ENCODE assay signal across 19 cellular contexts in the genomic region with DNA sequence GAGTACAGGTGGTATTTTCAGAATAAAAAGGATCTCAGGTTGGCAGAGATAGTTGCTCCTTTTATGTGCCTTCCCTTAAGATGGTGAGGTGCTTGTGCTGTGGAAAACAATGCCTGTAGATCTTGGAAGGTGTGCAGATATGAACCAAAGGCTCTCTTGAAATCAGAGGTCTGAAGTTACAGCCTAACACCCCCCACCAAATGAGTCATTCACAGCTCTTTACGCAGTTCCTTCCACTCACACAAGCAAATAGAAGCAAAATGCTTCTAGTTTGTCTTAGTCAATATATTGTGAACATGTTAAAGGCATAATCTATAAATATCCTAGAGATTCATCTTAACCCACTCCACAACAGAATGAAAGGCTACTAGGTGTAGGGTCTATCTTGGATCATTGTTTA.
"Had no signal": no experiment of that assay in that cellular context is flagged by ENCODE, and none has a peak within 500 bp of the region (broad histone marks: within the 10 kb centered on the region; RNA-seq: fewer than 3 reads in every experiment).

No MANE protein-coding gene starts in this region.

- H3K79me2 ChIP-seq: parathyroid adenoma had no signal

- H3K4me3 ChIP-seq: dorsolateral prefrontal cortex, esophagus muscularis mucosa, lung, thoracic aorta, uterus had no signal

- H3K27ac Mint-ChIP-seq: activated CD8-positive, alpha-beta memory T cell treated with anti-CD3 and anti-CD28 coated beads, Interleukin-2, amount 10 ng/mL, durations not matched to agents 7 days and 5 days; activated naive CD4-positive, alpha-beta T cell treated with anti-CD3 and anti-CD28 coated beads, Interleukin-2, amount 50 U/mL, for 72 hours; naive B cell; stimulated activated naive CD8-positive, alpha-beta T cell treated with anti-CD3 and anti-CD28 coated beads, Interleukin-15, amount 100 ng/mL, for 72 hours had no signal

- H3K9me3 Mint-ChIP-seq: activated naive CD4-positive, alpha-beta T cell treated with anti-CD3 and anti-CD28 coated beads, Interleukin-2, amount 50 U/mL, for 72 hours; activated T-cell treated with anti-CD3 and anti-CD28 coated beads, Interleukin-2, amount 50 U/mL, for 4 hours; stimulated activated naive CD8-positive, alpha-beta T cell treated with anti-CD3 and anti-CD28 coated beads, Interleukin-15, amount 100 ng/mL, for 72 hours had no signal

- H3K4me1 ChIP-seq: esophagus muscularis mucosa, parathyroid adenoma, uterus had no signal

- H3K27ac ChIP-seq: dorsolateral prefrontal cortex, esophagus muscularis mucosa, parathyroid adenoma, thoracic aorta, uterus had no signal

- H3K4me1 Mint-ChIP-seq: activated CD8-positive, alpha-beta memory T cell treated with anti-CD3 and anti-CD28 coated beads, Interleukin-2, amount 10 ng/mL, durations not matched to agents 7 days and 5 days; naive B cell; stimulated activated naive CD8-positive, alpha-beta T cell treated with anti-CD3 and anti-CD28 coated beads, Interleukin-15, amount 100 ng/mL, for 72 hours had no signal

- H3K4me3 Mint-ChIP-seq: activated CD8-positive, alpha-beta memory T cell treated with anti-CD3 and anti-CD28 coated beads, Interleukin-2, amount 10 ng/mL, durations not matched to agents 7 days and 5 days; activated T-cell treated with anti-CD3 and anti-CD28 coated beads, Interleukin-2, amount 50 U/mL, for 4 hours; naive B cell; stimulated activated naive CD8-positive, alpha-beta T cell treated with anti-CD3 and anti-CD28 coated beads, Interleukin-15, amount 100 ng/mL, for 72 hours had no signal

- H3K27me3 ChIP-seq: esophagus muscularis mucosa, uterus had no signal

- H3K9ac ChIP-seq: parathyroid adenoma had no signal

- DNase-seq: activated CD8-positive, alpha-beta memory T cell treated with anti-CD3 and anti-CD28 coated beads, Interleukin-2, amount 10 ng/mL, durations not matched to agents 7 days and 5 days; activated effector memory CD4-positive, alpha-beta T cell treated with anti-CD3 and anti-CD28 coated beads, Interleukin-2, amount 50 U/mL, for 16 hours; activated T-cell treated with anti-CD3 and anti-CD28 coated beads, Interleukin-2, amount 50 U/mL, for 4 hours; amygdala; dorsolateral prefrontal cortex; foreskin melanocyte; head of caudate nucleus; naive B cell; retina; stimulated activated CD4-positive, alpha-beta T cell treated with anti-CD3 and anti-CD28 coated beads, Interleukin-15, amount 100 ng/mL, for 24 hours; stimulated activated CD4-positive, alpha-beta T cell treated with anti-CD3 and anti-CD28 coated beads, Interleukin-4, amount 100 ng/mL, for 4 hours; stimulated activated naive CD8-positive, alpha-beta T cell treated with anti-CD3 and anti-CD28 coated beads, Interleukin-15, amount 100 ng/mL, for 72 hours; T-helper 2 cell; uterus had no signal

- H3K36me3 ChIP-seq: esophagus muscularis mucosa, thoracic aorta, uterus had no signal

- H3K36me3 Mint-ChIP-seq: activated CD8-positive, alpha-beta memory T cell treated with anti-CD3 and anti-CD28 coated beads, Interleukin-2, amount 10 ng/mL, durations not matched to agents 7 days and 5 days; activated naive CD4-positive, alpha-beta T cell treated with anti-CD3 and anti-CD28 coated beads, Interleukin-2, amount 50 U/mL, for 72 hours; naive B cell had no signal

- H3K9me3 ChIP-seq: thoracic aorta, uterus had no signal

- H2AFZ ChIP-seq: parathyroid adenoma had no signal
